In genomic region chr7:151087247-151088018, GRCh38 we compare ENCODE assay signal across 8 cellular contexts. TPM values are rescaled to one million over a fixed set of nuclear protein-coding genes. Genes with fewer than 3 reads are reported as not detected.
A peak's percentile ranks its signal among the peaks of the same experiment; 100 is the strongest.
DNase-seq lines count a peak whose midpoint lies in the region; ATAC-seq and TF ChIP-seq lines count a peak whose summit lies in the region.

No MANE protein-coding gene starts in this region.

- in situ Hi-C loops in GM23248 (cut with MboI), result no loop called here

- H4K20me1 ChIP-seq in GM23248 (ENCODE audit: insufficient read depth) (no peaks in the 10 kb centered on the region; the same call in 1 of the 2 replicates), PC-9 (ENCODE audit: insufficient read depth) (peaks cover 44% of the 10 kb centered on the region), hepatocyte (ENCODE audit: insufficient read depth, poor library complexity, severe bottlenecking) (peaks cover 45% of the 10 kb centered on the region)

- peaks cover 37% of the 10 kb centered on the region for H3F3A ChIP-seq in GM23248 (ENCODE audit: insufficient read depth)
- H3F3A ChIP-seq in PC-9 (ENCODE audit: insufficient read depth, low read depth), result peaks cover 19% of the 10 kb centered on the region; the same call in 1 of the 2 replicates

- H3K4me2 ChIP-seq in GM23248 (ENCODE audit: unreplicated experiment) (peak overlapping the region; percentile 94), PC-9 (peak overlapping the region; percentile 98), hepatocyte (peak overlapping the region; percentile 100)

- intact Hi-C loops in PC-9 (cut with micrococcal nuclease; ENCODE audit: unreplicated experiment), result loop anchor here (2.0 to 10.0 kb wide), 2 partner anchors 25 to 113 kb away; partner anchors contain the start of gene KCNH2
- intact Hi-C loops in psoas muscle (cut with DNase I), result loop anchor here in 1 of 2 donors (2.0 kb wide), 1 partner anchor 23 kb away; no protein-coding TSS in a partner anchor

- H3K27me3 ChIP-seq in GM23248 (replicated peaks; ENCODE audit: insufficient read depth) (no peaks in the 10 kb centered on the region), PC-9 (ENCODE audit: insufficient read depth, low read depth) (no peaks in the 10 kb centered on the region), hepatocyte (no peaks in the 10 kb centered on the region), psoas muscle (ENCODE audit: insufficient read depth in 3 of 3, low read length in 2 of 3) (no peaks in the 10 kb centered on the region)

- DNase-seq in DMS 273 treated with DMSO at 0.1 percent for 48 hours (lab: John Stamatoyannopoulos, UW), result peak; percentile 88
- peak; percentile 84 for DNase-seq in GM23248
- peak in 1 of 2 experiments; percentile 63 for DNase-seq in PC-9
- DNase-seq in hepatocyte (ENCODE audit: low spot score), result peak; percentile 84
- peak; percentile 75 to 82 for DNase-seq in psoas muscle
- no peak for DNase-seq in SKM-1 treated with dmso at 0.1 percent for 144 hours (lab: John Stamatoyannopoulos, UW; ENCODE audit: unreplicated experiment)

- 0 out of 2 replicates have a peak, but pooled peaks have one; percentile 22 for TF ChIP-seq CTCF in PC-9 (conservative IDR thresholded peaks at IDR 0.05)
- TF ChIP-seq CTCF in hepatocyte (IDR thresholded peaks at IDR 0.05; ENCODE audit: poor library complexity), result peak; percentile 38
- TF ChIP-seq CTCF in psoas muscle (IDR thresholded peaks at IDR 0.05), result peak; percentile 29

- POLR2A ChIA-PET in PC-9 (lab: Charles Lee; ENCODE audit: unreplicated experiment), result no interaction called here

- H3K27ac ChIP-seq in GM23248 (peak overlapping the region; percentile 95), PC-9 (peak overlapping the region; percentile 41; the same call in 1 of the 2 replicates), angular gyrus (ENCODE audit: low read depth, low read length) (peak overlapping the region; percentile 93), hepatocyte (peak overlapping the region; percentile 83), psoas muscle (peak overlapping the region; percentile 84)

- peak overlapping the region; percentile 87 for H3K4me3 ChIP-seq in GM23248
- peak overlapping the region; percentile 100 for H3K4me3 ChIP-seq in PC-9
- H3K4me3 ChIP-seq in hepatocyte, result peak overlapping the region; percentile 95
- H3K4me3 ChIP-seq in psoas muscle, result peak overlapping the region; percentile 86

- ATAC-seq in psoas muscle (peak; percentile 63 to 77 (median 70)), GM18519 (IDR thresholded peaks at IDR 0.05; ENCODE audit: low FRiP score, unreplicated experiment) (no peak)

- peak overlapping the region; percentile 92 for H3K9ac ChIP-seq in GM23248

- no peaks in the 10 kb centered on the region for H3K9me2 ChIP-seq in GM23248 (ENCODE audit: insufficient read depth)
- no peaks in the 10 kb centered on the region for H3K9me2 ChIP-seq in PC-9 (ENCODE audit: insufficient read depth)
- H3K9me2 ChIP-seq in hepatocyte (replicated peaks; ENCODE audit: insufficient read depth), result no peaks in the 10 kb centered on the region

- H2AFZ ChIP-seq in GM23248 (peak overlapping the region; percentile 49), PC-9 (peak overlapping the region; percentile 91), hepatocyte (peak overlapping the region; percentile 66)

- H3K36me3 ChIP-seq in GM23248 (ENCODE audit: low read depth) (no peaks in the 10 kb centered on the region), PC-9 (ENCODE audit: low read depth) (no peaks in the 10 kb centered on the region), hepatocyte (replicated peaks; ENCODE audit: insufficient read depth, low read depth) (no peaks in the 10 kb centered on the region), psoas muscle (ENCODE audit: insufficient read depth in 1 of 2, low read depth in 1 of 2) (peaks cover 0 to 6% of the 10 kb centered on the region in 2 donors)

- H3K9me3 ChIP-seq in GM23248 (ENCODE audit: low read depth) (no peaks in the 10 kb centered on the region), PC-9 (ENCODE audit: insufficient read depth, low read depth) (no peaks in the 10 kb centered on the region), hepatocyte (ENCODE audit: low read depth) (no peaks in the 10 kb centered on the region), psoas muscle (no peaks in the 10 kb centered on the region)

- CTCF ChIA-PET in PC-9 (lab: Charles Lee), result interaction anchor here (1.2 to 1.9 kb wide), 2 partner anchors 23 to 59 kb away, joined by 3 to 4 read pairs; partner anchors contain the start of gene ABCB8

- BruUV-seq in PC-9 (replicated peaks; lab: Mats Ljungman, UMichigan), result no TSS peak

- H3K4me1 ChIP-seq in GM23248 (ENCODE audit: insufficient read depth), result peaks cover 23% of the 10 kb centered on the region
- H3K4me1 ChIP-seq in PC-9 (replicated peaks; ENCODE audit: insufficient read depth), result peaks cover 36% of the 10 kb centered on the region
- H3K4me1 ChIP-seq in hepatocyte (ENCODE audit: insufficient read depth), result peaks cover 46% of the 10 kb centered on the region
- H3K4me1 ChIP-seq in psoas muscle, result peaks cover 33% of the 10 kb centered on the region

- H3K79me2 ChIP-seq in GM23248 (ENCODE audit: insufficient read depth) (peaks cover 61% of the 10 kb centered on the region), PC-9 (ENCODE audit: low read depth) (peaks cover 63% of the 10 kb centered on the region), hepatocyte (peaks cover 64% of the 10 kb centered on the region)

- 0 to 1% methylated on average over 51 to 53 of the region's 70 CpGs for WGBS in GM23248 (ENCODE audit: low coverage in 1 of 2, low lambda C conversion rate in 2 of 2, missing lambda C conversion rate in 2 of 2), 2 experiments
- 3% methylated on average over 52 of the region's 70 CpGs for WGBS in hepatocyte (ENCODE audit: low lambda C conversion rate, missing lambda C conversion rate)
- WGBS in psoas muscle, 3 donors, result 1 to 5% (median 2%) methylated on average over 38 to 70 of the region's 70 CpGs

RNA-seq across cellular contexts. Expression of gene AGAP3, which starts 1.2 kb away (rescaled TPM):
- 37.8 and 43.3 TPM in 2 replicates for total RNA-seq in GM23248 (2014; rRNA removed; shearing (Covaris generic))
- polyA plus RNA-seq in GM23248 (2016; fragmentation: Nextera tagmentation; extraction: Ambion mirVana) (10.3 and 10.5 TPM in 2 replicates), hepatocyte (56.7 and 63.5 TPM in 2 replicates), psoas muscle (10 to 100 TPM; 38.4 to 75.3 (median 44.7) TPM)
- total RNA-seq in PC-9 (2021) (103 TPM in 2 replicates), hepatocyte (23.7 and 44.0 TPM in 2 replicates), psoas muscle (10 to 100 TPM; 39.3 to 52.2 (median 51.4) TPM)

RNA-seq across cellular contexts. Expression of gene TMUB1, which starts 4.1 kb away (rescaled TPM):
- total RNA-seq in GM23248 (2014; rRNA removed; shearing (Covaris generic)), result 33.6 and 43.3 TPM in 2 replicates
- polyA plus RNA-seq in GM23248 (2016; fragmentation: Nextera tagmentation; extraction: Ambion mirVana), result 19.9 and 20.4 TPM in 2 replicates
- 87.8 and 99.3 TPM in 2 replicates for total RNA-seq in PC-9 (2021)
- 40.5 and 45.0 TPM in 2 replicates for total RNA-seq in hepatocyte
- 83.1 and 91.9 TPM in 2 replicates for polyA plus RNA-seq in hepatocyte
- 10 to 100 TPM; 41.7 to 55.5 (median 44.4) TPM for total RNA-seq in psoas muscle
- polyA plus RNA-seq in psoas muscle, result 100 to 1,000 TPM in 1 of 3 donors, 10 to 100 TPM in 2; 76.9 to 121 (median 85.3) TPM

RNA-seq across cellular contexts. Expression of gene FASTK, which starts 6.8 kb away (rescaled TPM):
- 141 and 145 TPM in 2 replicates for total RNA-seq in GM23248 (2014; rRNA removed; shearing (Covaris generic))
- polyA plus RNA-seq in GM23248 (2016; fragmentation: Nextera tagmentation; extraction: Ambion mirVana) (109 and 111 TPM in 2 replicates), hepatocyte (193 and 202 TPM in 2 replicates), psoas muscle (100 to 1,000 TPM; 132 to 194 (median 151) TPM)
- total RNA-seq in PC-9 (2021) (104 and 126 TPM in 2 replicates), hepatocyte (105 and 107 TPM in 2 replicates), psoas muscle (100 to 1,000 TPM in 3 of 4 donors, 10 to 100 TPM in 1; 87.1 to 126 (median 111) TPM)

RNA-seq across cellular contexts. Expression of gene SLC4A2, which starts 28.0 kb away (rescaled TPM):
- 80.3 and 94.6 TPM in 2 replicates for total RNA-seq in GM23248 (2014; rRNA removed; shearing (Covaris generic))
- 59.4 and 61.2 TPM in 2 replicates for polyA plus RNA-seq in GM23248 (2016; fragmentation: Nextera tagmentation; extraction: Ambion mirVana)
- total RNA-seq in PC-9 (2021), result 199 and 245 TPM in 2 replicates
- 153 and 188 TPM in 2 replicates for total RNA-seq in hepatocyte
- polyA plus RNA-seq in hepatocyte, result 167 and 175 TPM in 2 replicates
- total RNA-seq in psoas muscle, result 10 to 100 TPM; 26.5 to 36.0 (median 31.3) TPM
- 10 to 100 TPM; 26.9 to 39.8 (median 33.5) TPM for polyA plus RNA-seq in psoas muscle

RNA-seq across cellular contexts. Expression of gene CDK5, which starts 29.7 kb away (rescaled TPM):
- 16.2 and 27.7 TPM in 2 replicates for total RNA-seq in GM23248 (2014; rRNA removed; shearing (Covaris generic))
- polyA plus RNA-seq in GM23248 (2016; fragmentation: Nextera tagmentation; extraction: Ambion mirVana) (27.6 and 28.3 TPM in 2 replicates), hepatocyte (29.4 and 39.4 TPM in 2 replicates), psoas muscle (10 to 100 TPM in 1 of 3 donors, 1 to 10 TPM in 2; 5.7 to 15.2 (median 6.2) TPM)
- total RNA-seq in PC-9 (2021) (45.7 and 58.4 TPM in 2 replicates), hepatocyte (15.2 and 17.4 TPM in 2 replicates), psoas muscle (1 to 10 TPM; 3.8 to 6.4 (median 5.4) TPM)

Comparison
In these comparisons a context has a peak if more than half of its experiments do, and no peak if none do; other contexts are left out.
1. H3K27ac ChIP-seq: peak in every context shown above with its lines; median percentile 95 in GM23248; 93 in angular gyrus; 84 in psoas muscle; 83 in hepatocyte; 41 in PC-9.